Comparison of ENCODE assay signal across 8 cellular contexts in the genomic region with DNA sequence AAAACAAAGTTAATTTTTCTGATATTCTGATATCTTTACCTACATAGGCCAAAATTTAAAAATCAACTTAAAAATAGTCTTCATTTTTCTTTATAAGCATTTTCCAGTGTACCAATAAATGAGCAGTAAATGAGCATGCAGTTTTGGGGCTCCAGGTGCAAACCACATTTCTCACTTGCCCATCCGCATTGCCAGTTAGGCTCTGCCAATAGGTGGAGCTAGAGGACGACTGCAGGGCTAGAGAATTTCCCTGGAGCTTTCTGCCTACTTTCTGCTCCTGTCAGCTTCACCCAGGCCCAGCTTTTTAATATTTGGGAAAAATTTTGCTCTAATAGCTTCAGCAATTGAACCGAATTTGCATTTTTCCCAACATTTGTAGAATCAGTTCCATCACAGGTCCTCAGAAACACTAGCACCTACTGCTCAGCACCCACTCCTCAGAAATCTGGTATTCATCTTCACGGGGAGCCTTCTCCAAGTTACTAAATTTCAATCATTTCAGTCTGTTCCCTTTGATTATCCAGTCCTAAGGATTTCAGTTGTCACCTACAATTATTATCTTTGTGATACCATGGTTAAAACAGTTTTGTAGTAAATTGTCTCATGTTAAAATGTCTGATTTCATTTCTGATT.
DNase-seq lines count a peak whose midpoint lies in the region; ATAC-seq and TF ChIP-seq lines count a peak whose summit lies in the region.

No MANE protein-coding gene starts in this region.

- no peaks in the 10 kb centered on the region for H3K27me3 ChIP-seq in DOHH2 (ENCODE audit: control insufficient read depth, low read length)

- DNase-seq in SKM-1 (lab: John Stamatoyannopoulos, UW; ENCODE audit: unreplicated experiment) (peak; percentile 27), astrocyte of the spinal cord (ENCODE audit: low read depth, low spot score) (peak; percentile 47), iris pigment epithelial cell (ENCODE audit: low read depth) (peak; percentile 33)
- DNase-seq in stimulated activated CD4-positive, alpha-beta T cell treated with anti-CD3 and anti-CD28 coated beads, Interleukin-4, amount 100 ng/mL, for 4 hours = peak; percentile 14 to 29

- no peaks in the 10 kb centered on the region for H3K9me3 ChIP-seq in DOHH2 (ENCODE audit: control insufficient read depth, insufficient read depth, low read length)

- H3K79me2 ChIP-seq in DOHH2 (ENCODE audit: control insufficient read depth, low read length) = no peaks in the 10 kb centered on the region

- H4K20me1 ChIP-seq in DOHH2 (ENCODE audit: control insufficient read depth, insufficient read depth, low read depth, low read length) = no peaks in the 10 kb centered on the region

- no peaks in the 10 kb centered on the region for H3F3A ChIP-seq in DOHH2 (ENCODE audit: control insufficient read depth, insufficient read depth)

- H3K27ac ChIP-seq in DOHH2 (ENCODE audit: low read depth, low read length) = no peak overlapping the region

- H3K4me3 ChIP-seq in DOHH2 (ENCODE audit: low read length) (no peak overlapping the region), astrocyte of the spinal cord (ENCODE audit: low read depth, low read length) (no peak overlapping the region)

- ATAC-seq in GM19438 (IDR thresholded peaks at IDR 0.05; ENCODE audit: low read depth, unreplicated experiment) = peak; percentile 83
- ATAC-seq in HG03469 (IDR thresholded peaks at IDR 0.05; ENCODE audit: unreplicated experiment) = peak; percentile 56
- ATAC-seq in HG03521 (IDR thresholded peaks at IDR 0.05; ENCODE audit: unreplicated experiment) = no peak

- TF ChIP-seq CTCF in DOHH2 (IDR thresholded peaks at IDR 0.05; ENCODE audit: low read depth, low read length, poor library complexity, severe bottlenecking) (peak; percentile 79), astrocyte of the spinal cord (IDR thresholded peaks at IDR 0.05; ENCODE audit: low read depth, low read length) (peak; percentile 99)

- in situ Hi-C loops in astrocyte of the spinal cord (cut with HindIII; ENCODE audit: low sequenced_read_pairs) = no loop called here

- no peaks in the 10 kb centered on the region for H3K9me2 ChIP-seq in DOHH2 (replicated peaks; ENCODE audit: control insufficient read depth, low read length)

- no peaks in the 10 kb centered on the region for H3K36me3 ChIP-seq in DOHH2 (ENCODE audit: control insufficient read depth, low read length)

- H3K4me1 ChIP-seq in DOHH2 (ENCODE audit: control insufficient read depth, low read length) = no peaks in the 10 kb centered on the region

- no peak overlapping the region for H3K4me2 ChIP-seq in DOHH2 (ENCODE audit: low read length)
